ENCODE assay signal across 8 cellular contexts in genomic region chrX:54529559-54530357, GRCh38. TPM values are rescaled to one million over a fixed set of nuclear protein-coding genes. Genes with fewer than 3 reads are reported as not detected.
DNase-seq lines count a peak whose midpoint lies in the region; ATAC-seq and TF ChIP-seq lines count a peak whose summit lies in the region.

Gene GNL3L, plus strand, starts transcription at chrX:54530219. Its CDS starts 2,348 bp downstream, at chrX:54532567.

- H3K27ac Mint-ChIP-seq in activated naive CD8-positive, alpha-beta T cell, result peak within 1 kb of the TSS; percentile 96

- H3K4me1 ChIP-seq in ovary (ENCODE audit: insufficient read depth) (peaks cover 1% of the 10 kb centered on the region), thymus (ENCODE audit: control insufficient read depth, insufficient read depth, low read length) (no peaks in the 10 kb centered on the region)

- H3K27me3 Mint-ChIP-seq in activated naive CD8-positive, alpha-beta T cell, result no peaks in the 10 kb centered on the region

- H3K36me3 ChIP-seq in ovary, result no peaks in the 10 kb centered on the region
- H3K36me3 ChIP-seq in thymus (ENCODE audit: control insufficient read depth, insufficient read depth), result no peaks in the 10 kb centered on the region

- peak within 1 kb of the TSS; percentile 97 for H3K4me3 Mint-ChIP-seq in activated naive CD8-positive, alpha-beta T cell

- peaks cover 10% of the 10 kb centered on the region for H3K36me3 Mint-ChIP-seq in activated naive CD8-positive, alpha-beta T cell

- H3K27ac ChIP-seq in ovary, result peak within 1 kb of the TSS in 1 of 2 donors; percentile 58
- H3K27ac ChIP-seq in thymus (ENCODE audit: low read depth), result peak within 1 kb of the TSS; percentile 92

- no peak for TF ChIP-seq EP300 in ovary (IDR thresholded peaks at IDR 0.05)

- peaks cover 7% of the 10 kb centered on the region for H3K9me3 Mint-ChIP-seq in activated naive CD8-positive, alpha-beta T cell (ENCODE audit: low read depth)

- TF ChIP-seq CTCF in GM10266 (IDR thresholded peaks at IDR 0.05; ENCODE audit: control insufficient read depth, insufficient read depth, low read depth, missing control alignments) (no peak), ovary (IDR thresholded peaks at IDR 0.05) (no peak)

- 26 to 46% (median 42%) methylated on average over 47 to 50 of the region's 50 CpGs for WGBS in ovary, 3 donors
- 5% methylated on average over 42 of the region's 50 CpGs for WGBS in thymus

- peaks cover 33% of the 10 kb centered on the region for H3K4me1 Mint-ChIP-seq in activated naive CD8-positive, alpha-beta T cell (ENCODE audit: low read depth)

- DNase-seq in GM10266 (ENCODE audit: extremely low spot score) (peak; percentile 88), NCI-H1105 treated with DMSO at 0.1 percent for 48 hours (lab: John Stamatoyannopoulos, UW) (peak; percentile 84), SKM-1 treated with dmso at 0.1 percent for 144 hours (lab: John Stamatoyannopoulos, UW; ENCODE audit: unreplicated experiment) (peak; percentile 79), head of caudate nucleus (peak; percentile 71 to 94 (median 85)), ovary (peak; percentile 86 to 90 (median 87))

- TF ChIP-seq POLR2A in ovary (IDR thresholded peaks at IDR 0.05), result peak; percentile 47

- peak; percentile 92 for ATAC-seq in HG02642 (IDR thresholded peaks at IDR 0.05; ENCODE audit: poor library complexity, unreplicated experiment)

- H3K9me3 ChIP-seq in ovary, result no peaks in the 10 kb centered on the region
- no peaks in the 10 kb centered on the region for H3K9me3 ChIP-seq in thymus (ENCODE audit: control insufficient read depth)

- peak within 1 kb of the TSS; percentile 41 for H3K4me3 ChIP-seq in ovary
- H3K4me3 ChIP-seq in thymus (ENCODE audit: low read length), result peak within 1 kb of the TSS; percentile 53

- intact Hi-C loops in head of caudate nucleus (cut with DNase I) (loop anchor here (10.0 kb wide), 2 partner anchors 275 to 475 kb away; partner anchors contain the start of genes APEX2 and MAGED2), ovary (cut with DNase I) (loop anchor here in 1 of 4 donors (10.0 kb wide), 1 partner anchor 625 kb away; no protein-coding TSS in a partner anchor)

- H3K27me3 ChIP-seq in ovary, result no peaks in the 10 kb centered on the region
- H3K27me3 ChIP-seq in thymus (ENCODE audit: control insufficient read depth, insufficient read depth), result no peaks in the 10 kb centered on the region

RNA-seq across cellular contexts. Expression of gene GNL3L, which starts in this region (rescaled TPM):
- total RNA-seq in ovary, result 10 to 100 TPM; 14.2 to 42.2 (median 24.6) TPM
- 10 to 100 TPM in 1 of 2 donors, 1 to 10 TPM in 1; 5.8 to 18.4 TPM for polyA plus RNA-seq in ovary
- 6.0 TPM for polyA plus RNA-seq in thymus
